11 cellular contexts compared by ENCODE assay signal in the genomic region with DNA sequence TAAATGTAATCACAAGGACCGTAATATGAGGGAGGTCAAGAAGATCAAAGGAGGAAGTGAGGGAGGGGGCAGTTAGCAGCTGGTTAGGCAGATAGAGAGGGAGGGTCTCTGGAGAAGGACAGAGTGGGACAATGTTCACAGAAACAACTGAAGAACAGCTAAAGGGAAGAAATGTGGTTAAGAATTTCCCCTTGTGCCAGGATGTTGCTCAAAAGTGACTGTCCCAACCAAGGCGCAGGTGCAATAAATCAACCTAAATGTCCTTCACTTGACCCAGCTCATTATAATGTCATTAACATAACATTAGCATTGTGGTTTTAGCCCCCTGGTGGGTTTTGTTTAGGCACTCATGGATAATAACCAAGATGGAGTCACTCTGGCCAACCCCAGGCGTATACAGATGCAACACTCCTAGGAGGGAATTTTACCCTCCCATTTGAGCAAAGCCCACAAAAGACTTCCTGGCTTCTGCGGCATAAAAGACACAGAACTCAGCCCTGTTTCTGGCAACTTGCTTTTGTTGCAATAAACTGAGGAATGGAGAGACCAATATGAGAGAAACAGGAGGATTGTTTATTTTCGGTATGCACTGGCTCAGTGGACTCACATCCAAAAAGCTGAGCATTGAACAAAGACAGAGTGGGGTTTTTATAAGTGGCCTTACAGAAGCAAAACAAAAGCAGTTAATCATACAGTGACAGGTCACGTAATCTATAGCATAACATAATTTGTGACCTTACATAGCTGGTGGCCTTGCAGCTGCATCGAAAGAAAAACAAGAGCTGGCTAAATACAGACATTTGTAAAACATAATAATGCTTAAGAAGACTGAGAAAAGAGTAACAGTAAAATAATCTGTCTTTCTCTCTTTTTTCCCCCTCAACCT. TPM values are rescaled to one million over a fixed set of nuclear protein-coding genes. Genes with fewer than 3 reads are reported as not detected.
DNase-seq lines count a peak whose midpoint lies in the region; ATAC-seq lines count a peak whose summit lies in the region.
"Had no signal": no experiment of that assay in that cellular context is flagged by ENCODE, and none has a peak within 500 bp of the region (broad histone marks: within the 10 kb centered on the region; RNA-seq: fewer than 3 reads in every experiment).

No MANE protein-coding gene starts in this region.

- H3K4me1 ChIP-seq in neuronal stem cell (ENCODE audit: control insufficient read depth in 2 of 2, insufficient read depth in 1 of 2, low read depth in 1 of 2, low read length in 2 of 2) = peaks cover 7 to 18% of the 10 kb centered on the region in 2 donors

- no peak overlapping the region for H4K91ac ChIP-seq in neuronal stem cell (ENCODE audit: low read depth, low read length, poor library complexity)

- H3K4ac ChIP-seq in neuronal stem cell (ENCODE audit: low read length) = no peak overlapping the region

- no peak for DNase-seq in activated CD4-positive, alpha-beta T cell treated with anti-CD3 and anti-CD28 coated beads for 36 hours
- no peak for DNase-seq in activated CD4-positive, alpha-beta T cell treated with anti-CD3 and anti-CD28 coated beads for 48 hours
- DNase-seq in NCI-H2227 (lab: John Stamatoyannopoulos, UW; ENCODE audit: unreplicated experiment) (peak; percentile 34), neuronal stem cell (ENCODE audit: low spot score) (no peak), dedifferentiated amniotic fluid mesenchymal stem cell (ENCODE audit: extremely low spot score) (no peak)
- DNase-seq in activated naive CD8-positive, alpha-beta T cell treated with anti-CD3 and anti-CD28 coated beads for 36 hours = no peak
- no peak for DNase-seq in effector CD4-positive, alpha-beta T cell

- no peak overlapping the region for H2BK12ac ChIP-seq in neuronal stem cell (ENCODE audit: low read length)

- no peak overlapping the region for H3K27ac ChIP-seq in neuronal stem cell (replicated peaks; ENCODE audit: low read length)
- H3K27ac ChIP-seq: A549 had no signal

- H3K36me3 ChIP-seq in neuronal stem cell (replicated peaks in 1 of 2; ENCODE audit: control insufficient read depth in 2 of 2, insufficient read depth in 2 of 2, low read length in 2 of 2) = no peaks in the 10 kb centered on the region

- peaks cover 20% of the 10 kb centered on the region for H3K4me1 Mint-ChIP-seq in activated CD4-positive, alpha-beta T cell treated with anti-CD3 and anti-CD28 coated beads for 36 hours
- peaks cover 58% of the 10 kb centered on the region for H3K4me1 Mint-ChIP-seq in activated naive CD8-positive, alpha-beta T cell treated with anti-CD3 and anti-CD28 coated beads for 36 hours
- H3K4me1 Mint-ChIP-seq: central memory CD8-positive, alpha-beta T cell had no signal

- H3K4me3 ChIP-seq in neuronal stem cell (ENCODE audit: low read length in 2 of 2) = no peak overlapping the region
- H3K4me3 ChIP-seq: A549 had no signal

- H3K23ac ChIP-seq in neuronal stem cell (ENCODE audit: low read depth, low read length, poor library complexity) = no peak overlapping the region

- H3K9ac ChIP-seq in neuronal stem cell (ENCODE audit: low read depth, low read length, poor library complexity) = no peak overlapping the region

- WGBS in neuronal stem cell (ENCODE audit: extremely low coverage in 2 of 2, insufficient read length in 2 of 2, insufficient replicate concordance in 1 of 2), 2 donors = no CpG with 5 or more reads among the region's 7 CpGs

- CTCF ChIA-PET in activated CD4-positive, alpha-beta T cell treated with anti-CD3 and anti-CD28 coated beads for 36 hours (lab: Charles Lee) = interaction anchor here (0.6 to 1.6 kb wide), 6 partner anchors 20 to 89 kb away, joined by 3 to 6 read pairs (median 4); no protein-coding TSS in a partner anchor

- intact Hi-C loops in activated CD4-positive, alpha-beta T cell treated with anti-CD3 and anti-CD28 coated beads for 36 hours (cut with DNase I, micrococcal nuclease) = no loop called here

- H2BK5ac ChIP-seq in neuronal stem cell (ENCODE audit: low read length) = no peak overlapping the region

- no peaks in the 10 kb centered on the region for H3K79me1 ChIP-seq in neuronal stem cell (ENCODE audit: low read depth, low read length)

- peaks cover 2 to 7% of the 10 kb centered on the region in 2 donors for H3K9me3 ChIP-seq in neuronal stem cell (replicated peaks in 1 of 2; ENCODE audit: control insufficient read depth in 2 of 2, insufficient read depth in 1 of 2, low read depth in 1 of 2, low read length in 2 of 2)
- H3K9me3 ChIP-seq: A549 had no signal

- no peak overlapping the region for H2AK5ac ChIP-seq in neuronal stem cell (ENCODE audit: low read depth, low read length)

- no peak overlapping the region for H3K4me3 Mint-ChIP-seq in activated CD4-positive, alpha-beta T cell treated with anti-CD3 and anti-CD28 coated beads for 36 hours
- peak overlapping the region; percentile 42 for H3K4me3 Mint-ChIP-seq in activated naive CD8-positive, alpha-beta T cell treated with anti-CD3 and anti-CD28 coated beads for 36 hours
- H3K4me3 Mint-ChIP-seq: central memory CD8-positive, alpha-beta T cell; type B pancreatic cell had no signal

- H3K14ac ChIP-seq in neuronal stem cell (ENCODE audit: low read length) = no peak overlapping the region

- H3K27me3 Mint-ChIP-seq in activated CD4-positive, alpha-beta T cell treated with anti-CD3 and anti-CD28 coated beads for 36 hours = no peaks in the 10 kb centered on the region
- no peaks in the 10 kb centered on the region for H3K27me3 Mint-ChIP-seq in activated naive CD8-positive, alpha-beta T cell treated with anti-CD3 and anti-CD28 coated beads for 36 hours
- H3K27me3 Mint-ChIP-seq: type B pancreatic cell had no signal

- H3K27me3 ChIP-seq in neuronal stem cell (ENCODE audit: control insufficient read depth in 3 of 3, insufficient read depth in 3 of 3, low read depth in 1 of 3, low read length in 3 of 3) = no peaks in the 10 kb centered on the region

- peak overlapping the region; percentile 75 for H2AFZ ChIP-seq in neuronal stem cell (ENCODE audit: low read length)

- no peaks in the 10 kb centered on the region for H3K36me3 Mint-ChIP-seq in activated CD4-positive, alpha-beta T cell treated with anti-CD3 and anti-CD28 coated beads for 36 hours (ENCODE audit: low read depth)
- peaks cover 59% of the 10 kb centered on the region for H3K36me3 Mint-ChIP-seq in activated naive CD8-positive, alpha-beta T cell treated with anti-CD3 and anti-CD28 coated beads for 36 hours
- H3K36me3 Mint-ChIP-seq: type B pancreatic cell had no signal

- no peak overlapping the region for H4K8ac ChIP-seq in neuronal stem cell (ENCODE audit: low read depth, low read length)

- no peak for ATAC-seq in activated CD4-positive, alpha-beta T cell treated with anti-CD3 and anti-CD28 coated beads for 36 hours
- no peak for ATAC-seq in GM21528 (IDR thresholded peaks at IDR 0.05; ENCODE audit: low FRiP score, unreplicated experiment)
- ATAC-seq: A549 had no signal

- H3K27ac Mint-ChIP-seq in activated CD4-positive, alpha-beta T cell treated with anti-CD3 and anti-CD28 coated beads for 36 hours = peak overlapping the region; percentile 37
- H3K27ac Mint-ChIP-seq in activated naive CD8-positive, alpha-beta T cell treated with anti-CD3 and anti-CD28 coated beads for 36 hours = peak overlapping the region; percentile 98

- H2BK15ac ChIP-seq in neuronal stem cell (ENCODE audit: low read length) = no peak overlapping the region

- H2BK120ac ChIP-seq in neuronal stem cell (ENCODE audit: low read depth, low read length) = no peak overlapping the region

- H3K9me3 Mint-ChIP-seq in activated CD4-positive, alpha-beta T cell treated with anti-CD3 and anti-CD28 coated beads for 36 hours (ENCODE audit: low read depth) = no peaks in the 10 kb centered on the region
- H3K9me3 Mint-ChIP-seq in activated naive CD8-positive, alpha-beta T cell treated with anti-CD3 and anti-CD28 coated beads for 36 hours = peaks cover 4% of the 10 kb centered on the region
- H3K9me3 Mint-ChIP-seq: central memory CD8-positive, alpha-beta T cell had no signal

- H3K4me2 ChIP-seq in neuronal stem cell (ENCODE audit: insufficient read depth, low read length, poor library complexity, severe bottlenecking) = no peak overlapping the region
- H3K4me2 ChIP-seq: A549 had no signal

- no peak overlapping the region for H3K18ac ChIP-seq in neuronal stem cell (ENCODE audit: low read length)

- POLR2A ChIA-PET in activated CD4-positive, alpha-beta T cell treated with anti-CD3 and anti-CD28 coated beads for 36 hours (lab: Charles Lee) = no interaction called here

RNA-seq across cellular contexts. Expression of a gene that starts 7.2 kb away (rescaled TPM):
- under 1 TPM in 1 of 2 experiments, not detected in 1; 0.27 TPM for total RNA-seq in activated CD4-positive, alpha-beta T cell treated with anti-CD3 and anti-CD28 coated beads for 36 hours
- 10 to 100 TPM; 12.3 to 13.7 TPM for total RNA-seq in activated naive CD8-positive, alpha-beta T cell treated with anti-CD3 and anti-CD28 coated beads for 36 hours
- polyA plus RNA-seq in neuronal stem cell (2013, experiment 1 of 2) = not detected
- polyA plus RNA-seq in neuronal stem cell (2013, experiment 2 of 2) = not detected
- polyA plus RNA-seq: A549 had no signal

RNA-seq across cellular contexts. Expression of a gene that starts 60.0 kb away (rescaled TPM):
- 1,000 to 10,000 TPM; 2,573 to 3,583 TPM for total RNA-seq in activated CD4-positive, alpha-beta T cell treated with anti-CD3 and anti-CD28 coated beads for 36 hours
- 1,000 to 10,000 TPM; 3,744 to 3,761 TPM for total RNA-seq in activated naive CD8-positive, alpha-beta T cell treated with anti-CD3 and anti-CD28 coated beads for 36 hours
- 492 TPM for polyA plus RNA-seq in neuronal stem cell (2013, experiment 1 of 2)
- 487 TPM for polyA plus RNA-seq in neuronal stem cell (2013, experiment 2 of 2)

Comparison
In these comparisons a context has a peak if more than half of its experiments do, and no peak if none do; other contexts are left out.
1. RNA of a gene that starts 7.2 kb away (total RNA-seq): 12.3 to 13.7 TPM in activated naive CD8-positive, alpha-beta T cell treated with anti-CD3 and anti-CD28 coated beads for 36 hours; 0.27 TPM in activated CD4-positive, alpha-beta T cell treated with anti-CD3 and anti-CD28 coated beads for 36 hours; every median in the first group is over 10 times any median in the second.